ENCODE assay signal across 1 cellular context in genomic region chr1:226982451-226983177, GRCh38.
A peak's percentile ranks its signal among the peaks of the same experiment; 100 is the strongest.
TF ChIP-seq lines count a peak whose summit lies in the region.

No MANE protein-coding gene starts in this region.

TF ChIP-seq in K562, 482 proteins besides CTCF, POLR2A, EP300 and RAD21:
- no peak for TF ChIP-seq ASH1L (IDR thresholded peaks at IDR 0.05; ENCODE audit: borderline replicate concordance, low read depth, partially characterized antibody)
- no peak for TF ChIP-seq NCOA1 (IDR thresholded peaks at IDR 0.05; ENCODE audit: low read depth)
- 0 out of 2 replicates have a peak, but pooled peaks have one; percentile 20 for TF ChIP-seq POLR2AphosphoS5 (IDR thresholded peaks at IDR 0.05; ENCODE audit: control insufficient read depth, insufficient read depth, low read depth, low read length)
- no peak for TF ChIP-seq ZNF561 (CRISPR knock-in tag; conservative IDR thresholded peaks at IDR 0.05)
- TF ChIP-seq POLR2G (IDR thresholded peaks at IDR 0.05; ENCODE audit: low read depth, low read length) = peak; percentile 78
- TF ChIP-seq FIP1L1 (IDR thresholded peaks at IDR 0.05; ENCODE audit: low read depth, low read length, poor library complexity, severe bottlenecking) = peak; percentile 42
- peak; percentile 81 for TF ChIP-seq RBM22 (IDR thresholded peaks at IDR 0.05; ENCODE audit: low read depth, low read length, poor library complexity, severe bottlenecking)
